In genomic region chr3:123883111-123883510, GRCh38 we compare ENCODE assay signal across 10 cellular contexts. TPM values are rescaled to one million over a fixed set of nuclear protein-coding genes. Genes with fewer than 3 reads are reported as not detected.
DNase-seq lines count a peak whose midpoint lies in the region; ATAC-seq, FAIRE-seq and TF ChIP-seq lines count a peak whose summit lies in the region.
"Had no signal": no experiment of that assay in that cellular context is flagged by ENCODE, and none has a peak within 500 bp of the region (broad histone marks: within the 10 kb centered on the region; RNA-seq: fewer than 3 reads in every experiment).

No MANE protein-coding gene starts in this region.

- no peak overlapping the region for H3K56ac ChIP-seq in H9 (ENCODE audit: insufficient read length, low read depth, low read length)

- H4K91ac ChIP-seq in H9 (ENCODE audit: insufficient read length, low read depth, low read length): no peak overlapping the region

- H3K23ac ChIP-seq in H9 (ENCODE audit: insufficient read length, low read depth, low read length): no peak overlapping the region

- H2BK5ac ChIP-seq in H9 (ENCODE audit: insufficient read length, low read length): no peak overlapping the region

- H3K4me3 Mint-ChIP-seq in H9 (peak overlapping the region; percentile 74 to 87), brain (peak overlapping the region; percentile 64 to 84 (median 73))

- H3K36me3 Mint-ChIP-seq in H9 (ENCODE audit: insufficient read depth in 1 of 3, low read depth in 3 of 3): peaks cover 0 to 4% (median 2%) of the 10 kb centered on the region in 3 experiments; a peak in 2 of 7 replicates
- no peaks in the 10 kb centered on the region for H3K36me3 Mint-ChIP-seq in brain

- H3K23me2 ChIP-seq in H9 (ENCODE audit: insufficient read length, low read depth, low read length, poor library complexity, severe bottlenecking): peaks cover 13% of the 10 kb centered on the region

- peaks cover 4% of the 10 kb centered on the region; the same call in 1 of the 2 replicates for H3K27me3 ChIP-seq in H9 (ENCODE audit: insufficient read depth, low read length)
- H3K27me3 ChIP-seq: gastroesophageal sphincter had no signal

- TF ChIP-seq RAD21 in A549 (conservative IDR thresholded peaks at IDR 0.05 in 1 of 2, IDR thresholded peaks at IDR 0.05 in 1 of 2): no peak

- no peak overlapping the region for H2BK12ac ChIP-seq in H9 (ENCODE audit: insufficient read length, low read depth, low read length)

- no peak overlapping the region for H3K4ac ChIP-seq in H9 (ENCODE audit: low read depth, low read length)

- H2BK20ac ChIP-seq in H9 (ENCODE audit: low read depth, low read length, poor library complexity, severe bottlenecking): no peak overlapping the region

- H3K9me3 Mint-ChIP-seq in H9 (peaks cover 2 to 8% of the 10 kb centered on the region in 2 experiments; a peak in 3 of 5 replicates), brain (peaks cover 0 to 11% (median 4%) of the 10 kb centered on the region in 5 experiments)

- peak overlapping the region; percentile 90 for H3K4me2 ChIP-seq in A549
- H3K4me2 ChIP-seq in H9 (ENCODE audit: insufficient read depth, insufficient read length, low read length): peak overlapping the region; percentile 65

- H3K14ac ChIP-seq in H9 (ENCODE audit: insufficient read depth, low read length): no peak overlapping the region

- H2BK120ac ChIP-seq in H9 (ENCODE audit: low read depth, low read length, poor library complexity, severe bottlenecking): no peak overlapping the region

- H2BK15ac ChIP-seq in H9 (ENCODE audit: low read depth, low read length): no peak overlapping the region

- no peak overlapping the region for H4K5ac ChIP-seq in H9 (ENCODE audit: insufficient read length, low read depth, low read length)

- no peak overlapping the region for H3K9ac ChIP-seq in H9 (ENCODE audit: extremely low read depth, insufficient read length, low read length)

- H4K20me1 ChIP-seq in H9 (ENCODE audit: control insufficient read depth, insufficient read depth, insufficient read length): no peaks in the 10 kb centered on the region

- WGBS in A549 (ENCODE audit: missing lambda C conversion rate): 74% methylated on average over 4 of the region's 4 CpGs
- no CpG with 5 or more reads among the region's 4 CpGs for WGBS in H9 (ENCODE audit: extremely low coverage, insufficient read length, low lambda C conversion rate)
- 93 to 100% methylated on average over 2 to 3 of the region's 4 CpGs for WGBS in mesodermal cell (ENCODE audit: insufficient coverage in 2 of 2), 2 experiments

- no peak overlapping the region for H4K8ac ChIP-seq in H9 (replicated peaks; ENCODE audit: insufficient read length, low read depth, low read length)

- POLR2A ChIA-PET in A549 (lab: Yijun Ruan, JAX): no interaction called here

- H3K27ac Mint-ChIP-seq in H9 (no peak overlapping the region), brain (no peak overlapping the region)

- ATAC-seq in A549 (no peak), HG02571 (IDR thresholded peaks at IDR 0.05; ENCODE audit: unreplicated experiment) (no peak)
- ATAC-seq: gastroesophageal sphincter had no signal

- no peak overlapping the region for H3T11ph ChIP-seq in H9 (ENCODE audit: low read length)

- CTCF ChIA-PET in A549 (lab: Yijun Ruan, JAX): interaction anchor here (0.6 to 2.7 kb wide), 5 partner anchors 19 to 160 kb away, joined by 3 to 11 read pairs (median 3); no protein-coding TSS in a partner anchor

- FAIRE-seq in A549 (lab: Jason Lieb, UNC) (no peak), frontal cortex (lab: Jason Lieb, UNC) (no peak)

- H3K79me2 ChIP-seq in H9 (ENCODE audit: insufficient read depth, low read length): no peaks in the 10 kb centered on the region

- peaks cover 32% of the 10 kb centered on the region for H3K27me3 Mint-ChIP-seq in H9 (ENCODE audit: low read depth)
- H3K27me3 Mint-ChIP-seq in brain: peaks cover 56% of the 10 kb centered on the region

- no peaks in the 10 kb centered on the region for H3K79me1 ChIP-seq in H9 (ENCODE audit: insufficient read depth, low read depth, low read length, poor library complexity, severe bottlenecking)

- H3K36me3 ChIP-seq in mesodermal cell (ENCODE audit: control insufficient read depth, insufficient read depth, low read length): no peaks in the 10 kb centered on the region
- H3K36me3 ChIP-seq: gastroesophageal sphincter had no signal

- H2AFZ ChIP-seq in H9 (ENCODE audit: low read length): no peak overlapping the region

- H3K9me3 ChIP-seq in A549 (no peaks in the 10 kb centered on the region), H9 (ENCODE audit: control insufficient read depth, low read depth, low read length) (no peaks in the 10 kb centered on the region), mesodermal cell (ENCODE audit: control insufficient read depth, low read length) (no peaks in the 10 kb centered on the region)
- H3K9me3 ChIP-seq: gastroesophageal sphincter had no signal

- H3K4me1 ChIP-seq in A549 (peaks cover 16% of the 10 kb centered on the region), H9 (ENCODE audit: insufficient read depth, low read length) (no peaks in the 10 kb centered on the region), mesodermal cell (ENCODE audit: control insufficient read depth, insufficient read depth, low read length, poor library complexity, severe bottlenecking) (peaks cover 3% of the 10 kb centered on the region)

- H3K27ac ChIP-seq in A549: peak overlapping the region; percentile 90 to 91
- H3K27ac ChIP-seq in H9 (ENCODE audit: insufficient read length, low read depth, low read length): no peak overlapping the region
- H3K27ac ChIP-seq in mesodermal cell (ENCODE audit: low read depth, low read length, severe bottlenecking): no peak overlapping the region

- H3K18ac ChIP-seq in H9 (ENCODE audit: insufficient read length, low read depth, low read length): no peak overlapping the region

- peak overlapping the region; percentile 86 for H3K4me3 ChIP-seq in A549
- peak overlapping the region; percentile 61 for H3K4me3 ChIP-seq in mesodermal cell (ENCODE audit: extremely low read depth, insufficient read depth, low read length, poor library complexity, severe bottlenecking)

- DNase-seq in A549 (ENCODE audit: low read depth in 1 of 2, low spot score in 1 of 2) (no peak), H9 (no peak), putamen (ENCODE audit: low spot score) (no peak), frontal cortex (ENCODE audit: low spot score in 2 of 2) (no peak), NOMO-1 treated with dmso at 0.1 percent for 144 hours (lab: John Stamatoyannopoulos, UW; ENCODE audit: unreplicated experiment) (no peak)

- H3K4me1 Mint-ChIP-seq in H9 (peaks cover 21 to 26% of the 10 kb centered on the region in 2 experiments), brain (peaks cover 5% of the 10 kb centered on the region)

- no peak for TF ChIP-seq EP300 in A549 (IDR thresholded peaks at IDR 0.05)

- no peak for TF ChIP-seq POLR2A in A549 (IDR thresholded peaks at IDR 0.05; ENCODE audit: low read length)

- TF ChIP-seq CTCF in A549 (IDR thresholded peaks at IDR 0.05): no peak
- TF ChIP-seq CTCF in H9 (conservative IDR thresholded peaks at IDR 0.05): no peak
- no peak for TF ChIP-seq CTCF in brain (conservative IDR thresholded peaks at IDR 0.05)

- no peak overlapping the region for H2AK5ac ChIP-seq in H9 (ENCODE audit: insufficient read length, low read length)

TF ChIP-seq in A549, 52 proteins besides CTCF, POLR2A, EP300 and RAD21:
- TF ChIP-seq, protein P1, sequence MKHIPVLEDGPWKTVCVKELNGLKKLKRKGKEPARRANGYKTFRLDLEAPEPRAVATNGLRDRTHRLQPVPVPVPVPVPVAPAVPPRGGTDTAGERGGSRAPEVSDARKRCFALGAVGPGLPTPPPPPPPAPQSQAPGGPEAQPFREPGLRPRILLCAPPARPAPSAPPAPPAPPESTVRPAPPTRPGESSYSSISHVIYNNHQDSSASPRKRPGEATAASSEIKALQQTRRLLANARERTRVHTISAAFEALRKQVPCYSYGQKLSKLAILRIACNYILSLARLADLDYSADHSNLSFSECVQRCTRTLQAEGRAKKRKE (CRISPR knock-in tag; IDR thresholded peaks at IDR 0.05; ENCODE audit: low read depth): no peak
- no peak for TF ChIP-seq HOXB5 (CRISPR knock-in tag; IDR thresholded peaks at IDR 0.05)
- no peak for TF ChIP-seq CHD4 (IDR thresholded peaks at IDR 0.05; ENCODE audit: borderline replicate concordance)
- no peak for TF ChIP-seq CBX2 (IDR thresholded peaks at IDR 0.05; ENCODE audit: borderline replicate concordance, low read depth)
- TF ChIP-seq PHF8 (IDR thresholded peaks at IDR 0.05; ENCODE audit: borderline replicate concordance, low read depth): no peak

RNA-seq across cellular contexts. Expression of gene MYLK, which starts 1.0 kb away (rescaled TPM):
- polyA plus RNA-seq in A549 (2011; rRNA removed): 13.6 and 17.4 TPM in 2 replicates
- 11.8 and 15.3 TPM in 2 replicates for polyA plus RNA-seq in A549 (2012; cell fraction: cytosol; rRNA removed)
- 25.6 and 37.1 TPM in 2 replicates for polyA plus RNA-seq in A549 (2012; cell fraction: nucleus; rRNA removed)
- polyA plus RNA-seq in A549 (2017; fragmentation: RNase III; extraction: RNeasy Plus Mini Kit Qiagen cat#74134 plus additional on column Dnase treatment): 16.9 to 18.3 TPM (median 16.9 TPM) in 3 replicates
- 28.4 and 41.6 TPM in 2 replicates for polyA minus RNA-seq in A549 (2011; rRNA and poly(A)+ RNA removed)
- total RNA-seq in H9 (2021): 10.1 and 10.4 TPM in 2 replicates
- polyA plus RNA-seq in brain (ENCODE audit: insufficient read depth, low read depth, low replicate concordance): 24.3 TPM
- polyA plus RNA-seq in mesodermal cell (2013, experiment 1 of 2): 16.7 TPM
- 14.0 TPM for polyA plus RNA-seq in mesodermal cell (2013, experiment 2 of 2)
- total RNA-seq in frontal cortex: 6.1 TPM
- total RNA-seq: G401 had no signal

Comparison
In these comparisons a context has a peak if more than half of its experiments do, and no peak if none do; other contexts are left out.
1. H3K27ac ChIP-seq: peak in A549 (2 of 2); none in H9 (single experiment) and mesodermal cell (single experiment).